8 cellular contexts compared by ENCODE assay signal in genomic region chr5:109407913-109408312, GRCh38. TPM values are rescaled to one million over a fixed set of nuclear protein-coding genes. Genes with fewer than 3 reads are reported as not detected.
DNase-seq lines count a peak whose midpoint lies in the region; ATAC-seq, FAIRE-seq and TF ChIP-seq lines count a peak whose summit lies in the region.

No MANE protein-coding gene starts in this region.

- TF ChIP-seq CTCF in H9 (conservative IDR thresholded peaks at IDR 0.05) (no peak), epithelial cell of esophagus (IDR thresholded peaks at IDR 0.05; ENCODE audit: insufficient read depth, low read depth, low read length, missing control alignments) (no peak), gastrocnemius medialis (IDR thresholded peaks at IDR 0.05 in 4 of 5, conservative IDR thresholded peaks at IDR 0.05 in 1 of 5) (no peak), kidney (IDR thresholded peaks at IDR 0.05; ENCODE audit: borderline replicate concordance, extremely low read depth, insufficient read depth) (no peak)

- H3K4me1 Mint-ChIP-seq in H9, result peaks cover 42% of the 10 kb centered on the region in 2 experiments

- H3K23me2 ChIP-seq in H9 (ENCODE audit: insufficient read length, low read depth, low read length, poor library complexity, severe bottlenecking), result peaks cover 6% of the 10 kb centered on the region

- TF ChIP-seq POLR2A in gastrocnemius medialis (IDR thresholded peaks at IDR 0.05), result no peak

- H3K9me3 Mint-ChIP-seq in H9, result peaks cover 0 to 2% of the 10 kb centered on the region in 2 experiments; a peak in 1 of 5 replicates

- no peaks in the 10 kb centered on the region for H3K27me3 ChIP-seq in H9 (ENCODE audit: insufficient read depth, low read length)
- no peaks in the 10 kb centered on the region for H3K27me3 ChIP-seq in gastrocnemius medialis
- H3K27me3 ChIP-seq in neuronal stem cell (ENCODE audit: control insufficient read depth in 3 of 3, insufficient read depth in 3 of 3, low read depth in 1 of 3, low read length in 3 of 3), result no peaks in the 10 kb centered on the region

- no peak overlapping the region for H2BK5ac ChIP-seq in H9 (ENCODE audit: insufficient read length, low read length)
- H2BK5ac ChIP-seq in neuronal stem cell (ENCODE audit: low read length), result no peak overlapping the region

- no peak overlapping the region for H3K14ac ChIP-seq in H9 (ENCODE audit: insufficient read depth, low read length)
- H3K14ac ChIP-seq in neuronal stem cell (ENCODE audit: low read length), result no peak overlapping the region

- H2BK120ac ChIP-seq in H9 (ENCODE audit: low read depth, low read length, poor library complexity, severe bottlenecking) (no peak overlapping the region), neuronal stem cell (ENCODE audit: low read depth, low read length) (no peak overlapping the region)

- H3K4me2 ChIP-seq in H9 (ENCODE audit: insufficient read depth, insufficient read length, low read length) (no peak overlapping the region), neuronal stem cell (ENCODE audit: insufficient read depth, low read length, poor library complexity, severe bottlenecking) (no peak overlapping the region)

- H4K5ac ChIP-seq in H9 (ENCODE audit: insufficient read length, low read depth, low read length), result no peak overlapping the region

- H3K27ac Mint-ChIP-seq in H9, result no peak overlapping the region

- FAIRE-seq in RCC 7860 (lab: Jason Lieb, UNC), result peak; percentile 56
- no peak for FAIRE-seq in kidney (lab: Jason Lieb, UNC)

- in situ Hi-C loops in gastrocnemius medialis (cut with MboI; ENCODE audit: low sequenced_read_pairs in 4 of 4), result loop anchor here in 1 of 4 donors (25.0 kb wide), 1 partner anchor 671 kb away; the partner anchor contains the start of gene FER

- H3K9ac ChIP-seq in H9 (ENCODE audit: extremely low read depth, insufficient read length, low read length) (no peak overlapping the region), neuronal stem cell (ENCODE audit: low read depth, low read length, poor library complexity) (no peak overlapping the region), kidney (ENCODE audit: low read length in 2 of 2) (peak overlapping the region in 1 of 2 donors; percentile 90)

- H3K23ac ChIP-seq in H9 (ENCODE audit: insufficient read length, low read depth, low read length), result no peak overlapping the region
- H3K23ac ChIP-seq in neuronal stem cell (ENCODE audit: low read depth, low read length, poor library complexity), result no peak overlapping the region

- H2BK20ac ChIP-seq in H9 (ENCODE audit: low read depth, low read length, poor library complexity, severe bottlenecking), result no peak overlapping the region

- H3K79me2 ChIP-seq in H9 (ENCODE audit: insufficient read depth, low read length), result peaks cover 18% of the 10 kb centered on the region; the same call in 1 of the 2 replicates

- H2AK5ac ChIP-seq in H9 (ENCODE audit: insufficient read length, low read length), result no peak overlapping the region
- H2AK5ac ChIP-seq in neuronal stem cell (ENCODE audit: low read depth, low read length), result no peak overlapping the region

- H3K79me1 ChIP-seq in H9 (ENCODE audit: insufficient read depth, low read depth, low read length, poor library complexity, severe bottlenecking) (no peaks in the 10 kb centered on the region), neuronal stem cell (ENCODE audit: low read depth, low read length) (peaks cover 2% of the 10 kb centered on the region)

- H3K27me3 Mint-ChIP-seq in H9 (ENCODE audit: low read depth), result no peaks in the 10 kb centered on the region

- H3K36me3 ChIP-seq in gastrocnemius medialis, result no peaks in the 10 kb centered on the region
- peaks cover 0 to 13% of the 10 kb centered on the region in 2 donors for H3K36me3 ChIP-seq in neuronal stem cell (replicated peaks in 1 of 2; ENCODE audit: control insufficient read depth in 2 of 2, insufficient read depth in 2 of 2, low read length in 2 of 2)
- H3K36me3 ChIP-seq in kidney (ENCODE audit: control insufficient read depth in 1 of 2, insufficient read depth in 2 of 2, low read length in 2 of 2), result no peaks in the 10 kb centered on the region

- no peak overlapping the region for H3K18ac ChIP-seq in H9 (ENCODE audit: insufficient read length, low read depth, low read length)
- no peak overlapping the region for H3K18ac ChIP-seq in neuronal stem cell (ENCODE audit: low read length)

- ATAC-seq in gastrocnemius medialis (no peak), HG03342 (IDR thresholded peaks at IDR 0.05; ENCODE audit: unreplicated experiment) (no peak)

- H4K8ac ChIP-seq in H9 (replicated peaks; ENCODE audit: insufficient read length, low read depth, low read length) (no peak overlapping the region), neuronal stem cell (ENCODE audit: low read depth, low read length) (no peak overlapping the region)

- H3K27ac ChIP-seq in H9 (ENCODE audit: insufficient read length, low read depth, low read length), result no peak overlapping the region
- peak overlapping the region; percentile 94 to 99 (median 99) for H3K27ac ChIP-seq in gastrocnemius medialis
- no peak overlapping the region for H3K27ac ChIP-seq in neuronal stem cell (replicated peaks; ENCODE audit: low read length)
- H3K27ac ChIP-seq in kidney (ENCODE audit: low read depth in 2 of 2, low read length in 2 of 2), result no peak overlapping the region

- no peak overlapping the region for H3K56ac ChIP-seq in H9 (ENCODE audit: insufficient read length, low read depth, low read length)

- H3K4me3 ChIP-seq in epithelial cell of esophagus (ENCODE audit: low read length), result peak overlapping the region; percentile 64
- peak overlapping the region; percentile 82 to 95 (median 88) for H3K4me3 ChIP-seq in gastrocnemius medialis
- peak overlapping the region in 1 of 2 donors; percentile 92 for H3K4me3 ChIP-seq in neuronal stem cell (ENCODE audit: low read length in 2 of 2)
- H3K4me3 ChIP-seq in kidney (ENCODE audit: low read length in 2 of 2), result peak overlapping the region in 1 of 2 donors; percentile 83

- no peak overlapping the region for H3T11ph ChIP-seq in H9 (ENCODE audit: low read length)

- DNase-seq in H9, result no peak
- no peak for DNase-seq in RCC 7860 (ENCODE audit: low spot score)
- no peak for DNase-seq in epithelial cell of esophagus (ENCODE audit: low read depth)
- no peak for DNase-seq in gastrocnemius medialis
- DNase-seq in neuronal stem cell (ENCODE audit: low spot score), result no peak
- DNase-seq in NCI-H128 (lab: John Stamatoyannopoulos, UW; ENCODE audit: unreplicated experiment), result no peak
- DNase-seq in kidney, result no peak

- intact Hi-C loops in gastrocnemius medialis (cut with DNase I; ENCODE audit: low total_unique reads), result loop anchor here (10.0 kb wide), 1 partner anchor 1023 kb away; the partner anchor contains the start of gene FBXL17
- intact Hi-C loops in kidney (cut with DNase I), result no loop called here

- no peaks in the 10 kb centered on the region for H4K20me1 ChIP-seq in H9 (ENCODE audit: control insufficient read depth, insufficient read depth, insufficient read length)

- H2BK15ac ChIP-seq in H9 (ENCODE audit: low read depth, low read length), result no peak overlapping the region
- no peak overlapping the region for H2BK15ac ChIP-seq in neuronal stem cell (ENCODE audit: low read length)

- no peaks in the 10 kb centered on the region for H3K9me3 ChIP-seq in H9 (ENCODE audit: control insufficient read depth, low read depth, low read length)
- no peaks in the 10 kb centered on the region for H3K9me3 ChIP-seq in gastrocnemius medialis
- H3K9me3 ChIP-seq in neuronal stem cell (replicated peaks in 1 of 2; ENCODE audit: control insufficient read depth in 2 of 2, insufficient read depth in 1 of 2, low read depth in 1 of 2, low read length in 2 of 2), result peaks cover 0 to 37% of the 10 kb centered on the region in 2 donors
- H3K9me3 ChIP-seq in kidney (ENCODE audit: control insufficient read depth in 1 of 2, low read length in 2 of 2), result no peaks in the 10 kb centered on the region

- WGBS in H9 (ENCODE audit: extremely low coverage, insufficient read length, low lambda C conversion rate), result no CpG with 5 or more reads among the region's 2 CpGs
- WGBS in neuronal stem cell (ENCODE audit: extremely low coverage in 2 of 2, insufficient read length in 2 of 2, insufficient replicate concordance in 1 of 2), 2 donors, result no CpG with 5 or more reads among the region's 2 CpGs

- no peaks in the 10 kb centered on the region for H3K4me1 ChIP-seq in H9 (ENCODE audit: insufficient read depth, low read length)
- H3K4me1 ChIP-seq in gastrocnemius medialis, result peaks cover 38 to 48% of the 10 kb centered on the region in 2 donors
- peaks cover 1 to 2% of the 10 kb centered on the region in 2 donors for H3K4me1 ChIP-seq in neuronal stem cell (ENCODE audit: control insufficient read depth in 2 of 2, insufficient read depth in 1 of 2, low read depth in 1 of 2, low read length in 2 of 2)
- H3K4me1 ChIP-seq in kidney (ENCODE audit: control insufficient read depth in 1 of 2, insufficient read depth in 1 of 2, low read depth in 1 of 2, low read length in 2 of 2), result peaks cover 0 to 19% of the 10 kb centered on the region in 2 donors

- H2AFZ ChIP-seq in H9 (ENCODE audit: low read length) (no peak overlapping the region), neuronal stem cell (ENCODE audit: low read length) (no peak overlapping the region)

- H3K4ac ChIP-seq in H9 (ENCODE audit: low read depth, low read length) (no peak overlapping the region), neuronal stem cell (ENCODE audit: low read length) (no peak overlapping the region)

- peaks cover 0 to 5% (median 0%) of the 10 kb centered on the region in 3 experiments; a peak in 3 of 7 replicates for H3K36me3 Mint-ChIP-seq in H9 (ENCODE audit: insufficient read depth in 1 of 3, low read depth in 3 of 3)

- peak overlapping the region; percentile 89 to 98 for H3K4me3 Mint-ChIP-seq in H9

- H2BK12ac ChIP-seq in H9 (ENCODE audit: insufficient read length, low read depth, low read length), result no peak overlapping the region
- H2BK12ac ChIP-seq in neuronal stem cell (ENCODE audit: low read length), result no peak overlapping the region

- H4K91ac ChIP-seq in H9 (ENCODE audit: insufficient read length, low read depth, low read length), result no peak overlapping the region
- no peak overlapping the region for H4K91ac ChIP-seq in neuronal stem cell (ENCODE audit: low read depth, low read length, poor library complexity)

RNA-seq across cellular contexts. Expression of gene PJA2, which starts 1.9 kb away (rescaled TPM):
- total RNA-seq in H9 (2021) (41.5 and 41.9 TPM in 2 replicates), gastrocnemius medialis (10 to 100 TPM; 37.6 to 64.9 (median 58.7) TPM), kidney (103 TPM)
- polyA plus RNA-seq in neuronal stem cell (2013, experiment 1 of 2), result 50.4 TPM
- polyA plus RNA-seq in neuronal stem cell (2013, experiment 2 of 2), result 51.3 TPM
- polyA plus RNA-seq in kidney (ENCODE audit: insufficient read depth, low read depth, low replicate concordance), result 30.3 TPM

Comparison
In these comparisons a context has a peak if more than half of its experiments do, and no peak if none do; other contexts are left out.
1. H3K27ac ChIP-seq: peak in gastrocnemius medialis (4 of 4); none in H9 (single experiment), neuronal stem cell (single experiment) and kidney (0 of 2).